In the genomic region with DNA sequence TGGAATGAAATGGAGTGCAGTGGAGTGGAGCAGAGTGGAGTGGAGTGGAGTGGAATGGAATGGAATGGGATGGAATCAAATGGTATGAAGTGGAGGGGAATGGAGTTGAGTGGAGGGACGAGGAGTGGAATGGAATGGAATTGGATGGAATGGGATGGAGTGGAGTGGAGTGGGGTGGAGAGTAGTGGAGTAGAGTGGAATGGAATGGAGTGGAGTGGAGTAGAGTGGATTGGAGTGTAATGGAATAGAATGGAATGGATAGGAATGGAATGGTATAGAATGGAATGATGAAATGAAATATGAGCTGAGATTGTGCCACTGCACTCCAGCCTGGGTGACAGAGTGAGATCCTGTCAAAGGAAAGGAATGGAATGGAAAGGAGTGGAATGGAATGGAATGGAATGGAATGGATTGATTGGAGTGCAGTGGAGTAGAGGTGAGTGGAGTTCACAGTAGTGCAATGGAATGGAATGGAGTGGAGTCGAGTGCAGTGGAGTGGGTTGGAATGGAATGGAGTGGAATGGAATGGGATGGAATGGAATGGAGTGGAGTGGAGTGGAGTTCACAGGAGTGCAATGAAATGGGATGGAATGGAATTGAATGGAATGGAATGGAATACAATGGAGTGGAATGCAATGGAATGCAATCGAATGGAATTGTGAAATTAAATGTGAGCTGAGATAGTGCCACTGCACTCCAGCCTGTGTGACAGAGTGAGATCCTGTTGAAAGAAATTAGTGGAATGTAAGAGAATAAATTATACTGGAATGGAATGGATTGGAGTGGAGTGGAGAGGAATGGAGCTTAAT, we compare ENCODE assay signal across 8 cellular contexts.
DNase-seq lines count a peak whose midpoint lies in the region; ATAC-seq and TF ChIP-seq lines count a peak whose summit lies in the region.
"Not testable (repeated sequence)": the region's sequence is repeated elsewhere in the genome, so short reads cannot be mapped to it uniquely, and the experiment has no call there.

No MANE protein-coding gene starts in this region.

- H3K4me3 Mint-ChIP-seq in CD4-positive, alpha-beta memory T cell; glutamatergic neuron (ENCODE audit: unreplicated experiment): not testable (repeated sequence)

- H3K9ac ChIP-seq in mesendoderm (ENCODE audit: low read length): not testable (repeated sequence)

- CTCF ChIA-PET in CD4-positive, alpha-beta memory T cell (lab: Charles Lee; ENCODE audit: partially characterized antibody): not testable (repeated sequence)

- H4K8ac ChIP-seq in mesendoderm (ENCODE audit: low read depth, low read length): not testable (repeated sequence)

- not testable (repeated sequence) for TF ChIP-seq POLR2A in NB4 (IDR thresholded peaks at IDR 0.05; ENCODE audit: extremely low read depth, insufficient read length)

- H4K5ac ChIP-seq in mesendoderm (ENCODE audit: low read length): not testable (repeated sequence)

- H3K4me1 ChIP-seq in CD4-positive, alpha-beta memory T cell (ENCODE audit: insufficient read depth, low read length); mesendoderm (ENCODE audit: control insufficient read depth, low read depth, low read length): not testable (repeated sequence)

- H3K9me3 ChIP-seq in CD4-positive, alpha-beta memory T cell (ENCODE audit: control insufficient read depth in 1 of 2, low read length in 2 of 2): peaks cover 0 to 22% of the 10 kb centered on the region in 2 donors

- H3K4me1 Mint-ChIP-seq in CD4-positive, alpha-beta memory T cell; glutamatergic neuron (ENCODE audit: low read depth, unreplicated experiment): not testable (repeated sequence)

- not testable (repeated sequence) for H3K27ac Mint-ChIP-seq in CD4-positive, alpha-beta memory T cell
- peak overlapping the region; percentile 0 for H3K27ac Mint-ChIP-seq in glutamatergic neuron (ENCODE audit: unreplicated experiment)

- not testable (repeated sequence) for H3K23ac ChIP-seq in mesendoderm (ENCODE audit: low read length)

- not testable (repeated sequence) for H3K18ac ChIP-seq in mesendoderm (ENCODE audit: low read length)

- H2AK5ac ChIP-seq in mesendoderm (ENCODE audit: low read length): not testable (repeated sequence)

- not testable (repeated sequence) for H3K27me3 Mint-ChIP-seq in CD4-positive, alpha-beta memory T cell
- peaks cover 18% of the 10 kb centered on the region for H3K27me3 Mint-ChIP-seq in glutamatergic neuron (ENCODE audit: unreplicated experiment)

- H3K4ac ChIP-seq in mesendoderm (ENCODE audit: low read depth, low read length): not testable (repeated sequence)

- H2BK120ac ChIP-seq in mesendoderm (ENCODE audit: low read depth, low read length): not testable (repeated sequence)

- ATAC-seq in GM21515 (IDR thresholded peaks at IDR 0.05; ENCODE audit: unreplicated experiment) (peak; percentile 49), HG02943 (IDR thresholded peaks at IDR 0.05; ENCODE audit: low read depth, unreplicated experiment) (peak; percentile 47)

- H3K36me3 ChIP-seq in CD4-positive, alpha-beta memory T cell (ENCODE audit: insufficient read depth, low read length); mesendoderm (ENCODE audit: control insufficient read depth, insufficient read depth, low read length): not testable (repeated sequence)

- H3K4me2 ChIP-seq in mesendoderm (ENCODE audit: low read length): not testable (repeated sequence)

- not testable (repeated sequence) for H3K79me1 ChIP-seq in mesendoderm (ENCODE audit: low read length)

- H3K27ac ChIP-seq in CD4-positive, alpha-beta memory T cell (ENCODE audit: low read depth, low read length); mesendoderm (ENCODE audit: low read depth, low read length): not testable (repeated sequence)

- H3K79me2 ChIP-seq in mesendoderm (ENCODE audit: control insufficient read depth, insufficient read depth, low read length): not testable (repeated sequence)

- not testable (repeated sequence) for H3K56ac ChIP-seq in mesendoderm (ENCODE audit: low read length)

- peaks cover 6 to 31% (median 30%) of the 10 kb centered on the region in 8 donors for H3K9me3 Mint-ChIP-seq in CD4-positive, alpha-beta memory T cell
- H3K9me3 Mint-ChIP-seq in glutamatergic neuron (ENCODE audit: unreplicated experiment): peaks cover 24% of the 10 kb centered on the region

- not testable (repeated sequence) for TF ChIP-seq CTCF in NB4 (IDR thresholded peaks at IDR 0.05; ENCODE audit: low read depth, low read length); glutamatergic neuron (IDR thresholded peaks at IDR 0.05; ENCODE audit: partially characterized antibody, unreplicated experiment)

- peaks cover 3 to 22% of the 10 kb centered on the region in 2 donors for H3K36me3 Mint-ChIP-seq in CD4-positive, alpha-beta memory T cell
- H3K36me3 Mint-ChIP-seq in glutamatergic neuron (ENCODE audit: unreplicated experiment): peaks cover 14% of the 10 kb centered on the region

- DNase-seq in CD4-positive, alpha-beta memory T cell: peak in 3 of 5 donors; percentile 0 to 17 (median 6)
- peak; percentile 4 for DNase-seq in NB4 (ENCODE audit: low read depth)
- DNase-seq in activated effector memory CD4-positive, alpha-beta T cell treated with anti-CD3 and anti-CD28 coated beads, Interleukin-2, amount 50 U/mL, for 16 hours: peak; percentile 54
- DNase-seq in glutamatergic neuron, mesendoderm: not testable (repeated sequence)
- peak; percentile 18 for DNase-seq in stimulated activated CD8-positive, alpha-beta memory T cell treated with anti-CD3 and anti-CD28 coated beads, Interleukin-4, amount 100 ng/mL, for 48 hours

- intact Hi-C loops in CD4-positive, alpha-beta memory T cell (cut with micrococcal nuclease): not testable (repeated sequence)

- WGBS in mesendoderm (ENCODE audit: extremely low coverage, insufficient coverage, low lambda C conversion rate): 100% methylated on average over 1 of the region's 3 CpGs

- H3K27me3 ChIP-seq in CD4-positive, alpha-beta memory T cell (ENCODE audit: insufficient read depth, low read length); mesendoderm (ENCODE audit: insufficient read depth, low read length, poor library complexity): not testable (repeated sequence)

- POLR2A ChIA-PET in CD4-positive, alpha-beta memory T cell (lab: Charles Lee; ENCODE audit: partially characterized antibody): not testable (repeated sequence)

- H3K4me3 ChIP-seq in CD4-positive, alpha-beta memory T cell (ENCODE audit: low read length in 2 of 2); NB4 (ENCODE audit: low read depth, low read length): not testable (repeated sequence)
- H3K4me3 ChIP-seq in mesendoderm (ENCODE audit: low read length): peak overlapping the region; percentile 7

- H2BK5ac ChIP-seq in mesendoderm (ENCODE audit: low read length): not testable (repeated sequence)

- not testable (repeated sequence) for H2BK15ac ChIP-seq in mesendoderm (replicated peaks; ENCODE audit: low read depth)
